Comparison of ENCODE assay signal across 27 cellular contexts in genomic region chrX:145464650-145465049, GRCh38.
"Had no signal": no experiment of that assay in that cellular context is flagged by ENCODE, and none has a peak within 500 bp of the region (broad histone marks: within the 10 kb centered on the region; RNA-seq: fewer than 3 reads in every experiment).

No MANE protein-coding gene starts in this region.

- H3K27me3 ChIP-seq: left lung, right atrium auricular region, right lobe of liver, tibial nerve, upper lobe of left lung, vagina had no signal

- H3K4me2 ChIP-seq: smooth muscle cell had no signal

- H3K4me1 ChIP-seq: left lung, lower lobe of right lung, parathyroid adenoma, right atrium auricular region, right lobe of liver, tibial nerve, upper lobe of left lung, vagina had no signal

- ATAC-seq: left colon; left lung; lower lobe of right lung; naive thymus-derived CD8-positive, alpha-beta T cell; right lobe of liver; stimulated activated memory B cell treated with anti-CD40 and anti-IgM and Interleukin-4, amounts not matched to agents 10 μg/mL and 1 μg/mL and 100 μg/mL, for 72 hours; stimulated activated naive CD8-positive, alpha-beta T cell treated with anti-CD3 and anti-CD28 coated beads, Interleukin-15, amount 100 ng/mL, for 72 hours had no signal

- H3K36me3 Mint-ChIP-seq: immature natural killer cell; stimulated activated memory B cell treated with anti-CD40 and anti-IgM and Interleukin-4, amounts not matched to agents 10 μg/mL and 1 μg/mL and 100 μg/mL, for 72 hours had no signal

- DNase-seq: hypothalamus; immature natural killer cell; kidney; left colon; left lung; lower lobe of right lung; mammary epithelial cell; mesenchymal stem cell; naive thymus-derived CD8-positive, alpha-beta T cell; nucleus accumbens; right lobe of liver; stimulated activated CD4-positive, alpha-beta T cell treated with anti-CD3 and anti-CD28 coated beads, Interleukin-1b, Interleukin-23, amount 100 ng/mL, for 48 hours; stimulated activated CD4-positive, alpha-beta T cell treated with anti-CD3 and anti-CD28 coated beads, Interleukin-2, amount 100 ng/mL, for 48 hours; stimulated activated CD4-positive, alpha-beta T cell treated with anti-CD3 and anti-CD28 coated beads, Interleukin-4, amount 100 ng/mL, for 4 hours; stimulated activated CD8-positive, alpha-beta memory T cell treated with anti-CD3 and anti-CD28 coated beads, Interleukin-4, amount 100 ng/mL, for 48 hours; stimulated activated naive CD4-positive, alpha-beta T cell treated with Interleukin-2 at 50 U/mL for 16 hours; stimulated activated naive CD8-positive, alpha-beta T cell treated with anti-CD3 and anti-CD28 coated beads, Interleukin-15, amount 100 ng/mL, for 72 hours; substantia nigra; upper lobe of left lung had no signal

- H2AFZ ChIP-seq: parathyroid adenoma had no signal

- H3K9ac ChIP-seq: parathyroid adenoma had no signal

- H3K27ac Mint-ChIP-seq: immature natural killer cell; naive thymus-derived CD8-positive, alpha-beta T cell; nephron; stimulated activated memory B cell treated with anti-CD40 and anti-IgM and Interleukin-4, amounts not matched to agents 10 μg/mL and 1 μg/mL and 100 μg/mL, for 72 hours; stimulated activated naive CD8-positive, alpha-beta T cell treated with anti-CD3 and anti-CD28 coated beads, Interleukin-15, amount 100 ng/mL, for 72 hours had no signal

- H3K36me3 ChIP-seq: left lung, lower lobe of right lung, right atrium auricular region, right lobe of liver, tibial nerve, upper lobe of left lung, vagina had no signal

- H3K27ac ChIP-seq: left lung, lower lobe of right lung, parathyroid adenoma, right atrium auricular region, right lobe of liver, tibial nerve, upper lobe of left lung, vagina had no signal

- H3K79me2 ChIP-seq: parathyroid adenoma had no signal

- H3K4me1 Mint-ChIP-seq: immature natural killer cell; naive thymus-derived CD8-positive, alpha-beta T cell; nephron; neural crest cell; stimulated activated memory B cell treated with anti-CD40 and anti-IgM and Interleukin-4, amounts not matched to agents 10 μg/mL and 1 μg/mL and 100 μg/mL, for 72 hours; stimulated activated naive CD8-positive, alpha-beta T cell treated with anti-CD3 and anti-CD28 coated beads, Interleukin-15, amount 100 ng/mL, for 72 hours had no signal

- H3K9me3 ChIP-seq: left lung, lower lobe of right lung, right atrium auricular region, right lobe of liver, tibial nerve, upper lobe of left lung, vagina had no signal

- H3K27me3 Mint-ChIP-seq: naive thymus-derived CD8-positive, alpha-beta T cell; stimulated activated memory B cell treated with anti-CD40 and anti-IgM and Interleukin-4, amounts not matched to agents 10 μg/mL and 1 μg/mL and 100 μg/mL, for 72 hours; stimulated activated naive CD8-positive, alpha-beta T cell treated with anti-CD3 and anti-CD28 coated beads, Interleukin-15, amount 100 ng/mL, for 72 hours had no signal

- H3K4me3 Mint-ChIP-seq: immature natural killer cell; naive thymus-derived CD8-positive, alpha-beta T cell; nephron; neural crest cell; stimulated activated memory B cell treated with anti-CD40 and anti-IgM and Interleukin-4, amounts not matched to agents 10 μg/mL and 1 μg/mL and 100 μg/mL, for 72 hours; stimulated activated naive CD8-positive, alpha-beta T cell treated with anti-CD3 and anti-CD28 coated beads, Interleukin-15, amount 100 ng/mL, for 72 hours had no signal

- H3K4me3 ChIP-seq: left lung, lower lobe of right lung, right atrium auricular region, right lobe of liver, smooth muscle cell, tibial nerve, upper lobe of left lung, vagina had no signal
